In the genomic region with DNA sequence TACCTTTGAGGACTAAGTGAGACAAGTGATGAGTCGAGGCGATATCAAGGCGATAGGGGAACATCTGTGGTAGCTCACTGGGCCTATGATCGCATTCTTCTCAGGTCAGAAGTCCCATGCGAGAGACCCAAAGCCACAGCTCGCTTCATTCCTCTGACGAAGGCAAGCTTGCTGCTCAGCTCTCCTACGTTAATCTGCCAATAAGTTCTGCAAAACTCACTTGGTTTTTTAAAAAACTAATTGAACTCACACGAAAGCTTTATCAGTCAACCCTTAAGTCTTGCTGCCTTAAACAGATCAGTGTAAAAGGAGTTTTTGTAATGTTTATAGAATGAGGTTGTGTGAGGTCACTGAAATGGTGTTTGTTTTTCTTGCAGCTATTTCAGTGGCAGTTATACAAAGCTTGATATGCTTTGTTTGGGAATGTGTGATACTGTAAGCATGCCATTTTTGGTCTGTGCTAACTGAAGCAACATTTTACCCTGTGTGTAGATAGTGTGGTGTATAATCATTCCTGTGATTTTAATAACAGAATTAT, we compare ENCODE assay signal across 10 cellular contexts.
DNase-seq lines count a peak whose midpoint lies in the region; ATAC-seq, FAIRE-seq and TF ChIP-seq lines count a peak whose summit lies in the region.
"Had no signal": no experiment of that assay in that cellular context is flagged by ENCODE, and none has a peak within 500 bp of the region (broad histone marks: within the 10 kb centered on the region; RNA-seq: fewer than 3 reads in every experiment).

No MANE protein-coding gene starts in this region.

- peak overlapping the region; percentile 11 for H3K4me3 ChIP-seq in astrocyte (ENCODE audit: insufficient read depth, low read depth, low read length)
- H3K4me3 ChIP-seq in hepatocyte: no peak overlapping the region
- H3K4me3 ChIP-seq in skeletal muscle satellite cell (ENCODE audit: low read length): no peak overlapping the region

- no peak overlapping the region; the same call in 1 of the 2 replicates for H3K27ac Mint-ChIP-seq in HFFc6
- H3K27ac Mint-ChIP-seq in astrocyte (ENCODE audit: unreplicated experiment): peak overlapping the region; percentile 93
- H3K27ac Mint-ChIP-seq: activated naive CD8-positive, alpha-beta T cell; memory B cell had no signal

- H2AFZ ChIP-seq in astrocyte (ENCODE audit: low read depth, low read length) (no peak overlapping the region), hepatocyte (no peak overlapping the region)

- peak; percentile 55 for FAIRE-seq in astrocyte (lab: Jason Lieb, UNC)

- H3K9me3 Mint-ChIP-seq in HFFc6: no peaks in the 10 kb centered on the region
- H3K9me3 Mint-ChIP-seq in astrocyte (ENCODE audit: unreplicated experiment): no peaks in the 10 kb centered on the region
- H3K9me3 Mint-ChIP-seq: memory B cell had no signal

- H3K27me3 ChIP-seq in astrocyte (ENCODE audit: insufficient read depth, low read length) (no peaks in the 10 kb centered on the region), hepatocyte (no peaks in the 10 kb centered on the region), skeletal muscle satellite cell (ENCODE audit: control insufficient read depth, insufficient read depth, low read length) (no peaks in the 10 kb centered on the region)

- H3K4me2 ChIP-seq in astrocyte (ENCODE audit: low read length): peak overlapping the region; percentile 53
- H3K4me2 ChIP-seq in hepatocyte: peak overlapping the region; percentile 18
- peak overlapping the region; percentile 37 for H3K4me2 ChIP-seq in skeletal muscle satellite cell (ENCODE audit: low read length)

- H3K9ac ChIP-seq in astrocyte (ENCODE audit: low read length) (peak overlapping the region; percentile 68), skeletal muscle satellite cell (ENCODE audit: low read depth, low read length) (no peak overlapping the region)

- H3K79me2 ChIP-seq in astrocyte (ENCODE audit: insufficient read depth, low read length): peaks cover 54% of the 10 kb centered on the region
- H3K79me2 ChIP-seq in hepatocyte: no peaks in the 10 kb centered on the region

- no peak overlapping the region for H3K4me3 Mint-ChIP-seq in HFFc6
- H3K4me3 Mint-ChIP-seq in astrocyte (ENCODE audit: unreplicated experiment): peak overlapping the region; percentile 28
- H3K4me3 Mint-ChIP-seq: activated naive CD8-positive, alpha-beta T cell; memory B cell had no signal

- H3K9me2 ChIP-seq in hepatocyte (replicated peaks; ENCODE audit: insufficient read depth): no peaks in the 10 kb centered on the region

- WGBS in hepatocyte (ENCODE audit: low lambda C conversion rate, missing lambda C conversion rate): 47% methylated on average over 9 of the region's 9 CpGs

- H3K27me3 Mint-ChIP-seq in HFFc6 (ENCODE audit: insufficient read depth): peaks cover 4% of the 10 kb centered on the region
- H3K27me3 Mint-ChIP-seq in astrocyte (ENCODE audit: low read depth, unreplicated experiment): no peaks in the 10 kb centered on the region
- H3K27me3 Mint-ChIP-seq: activated naive CD8-positive, alpha-beta T cell had no signal

- ATAC-seq in GM21528 (IDR thresholded peaks at IDR 0.05; ENCODE audit: low FRiP score, unreplicated experiment): no peak

- peak overlapping the region; percentile 87 for H3K27ac ChIP-seq in astrocyte (ENCODE audit: low read depth, low read length)
- H3K27ac ChIP-seq in hepatocyte: no peak overlapping the region

- DNase-seq in HFFc6 (peak; percentile 39), astrocyte (ENCODE audit: low read depth) (peak; percentile 98), hepatocyte (ENCODE audit: low spot score) (no peak), DMS79 (lab: John Stamatoyannopoulos, UW) (no peak), putamen (ENCODE audit: low spot score) (no peak)
- DNase-seq: activated CD4-positive, alpha-beta T cell treated with anti-CD3 and anti-CD28 coated beads, Interleukin-2, amount 50 U/mL, for 48 hours had no signal

- no peak for TF ChIP-seq CTCF in HFFc6 (IDR thresholded peaks at IDR 0.05)
- no peak for TF ChIP-seq CTCF in astrocyte (IDR thresholded peaks at IDR 0.05; ENCODE audit: insufficient read depth, low read depth, low read length)
- no peak for TF ChIP-seq CTCF in hepatocyte (IDR thresholded peaks at IDR 0.05; ENCODE audit: poor library complexity)

- H3K36me3 ChIP-seq in astrocyte (ENCODE audit: insufficient read depth, low read length) (no peaks in the 10 kb centered on the region), hepatocyte (replicated peaks; ENCODE audit: insufficient read depth, low read depth) (no peaks in the 10 kb centered on the region), skeletal muscle satellite cell (ENCODE audit: insufficient read depth, low read length) (no peaks in the 10 kb centered on the region)

- H3K36me3 Mint-ChIP-seq in HFFc6 (ENCODE audit: low read depth) (no peaks in the 10 kb centered on the region), astrocyte (ENCODE audit: low read depth, unreplicated experiment) (no peaks in the 10 kb centered on the region)
- H3K36me3 Mint-ChIP-seq: activated naive CD8-positive, alpha-beta T cell; memory B cell had no signal

- H3K9me3 ChIP-seq in astrocyte (ENCODE audit: insufficient read depth, low read depth, low read length): no peaks in the 10 kb centered on the region
- no peaks in the 10 kb centered on the region for H3K9me3 ChIP-seq in hepatocyte (ENCODE audit: low read depth)
- no peaks in the 10 kb centered on the region for H3K9me3 ChIP-seq in skeletal muscle satellite cell (replicated peaks; ENCODE audit: low read length)

- no peaks in the 10 kb centered on the region for H4K20me1 ChIP-seq in astrocyte (ENCODE audit: insufficient read depth, low read length)
- no peaks in the 10 kb centered on the region for H4K20me1 ChIP-seq in hepatocyte (ENCODE audit: insufficient read depth, poor library complexity, severe bottlenecking)

- H3K4me1 ChIP-seq in astrocyte (ENCODE audit: insufficient read depth, low read length): peaks cover 35% of the 10 kb centered on the region
- peaks cover 28% of the 10 kb centered on the region for H3K4me1 ChIP-seq in hepatocyte (ENCODE audit: insufficient read depth)
- H3K4me1 ChIP-seq in skeletal muscle satellite cell (ENCODE audit: control insufficient read depth, insufficient read depth, low read length): peaks cover 42% of the 10 kb centered on the region

- peaks cover 35% of the 10 kb centered on the region for H3K4me1 Mint-ChIP-seq in HFFc6 (ENCODE audit: low read depth)
- peaks cover 58% of the 10 kb centered on the region for H3K4me1 Mint-ChIP-seq in astrocyte (ENCODE audit: low read depth, unreplicated experiment)
- H3K4me1 Mint-ChIP-seq: memory B cell had no signal

Comparison
In these comparisons a context has a peak if more than half of its experiments do, and no peak if none do; other contexts are left out.
1. DNase-seq: peak in HFFc6 (single experiment) and astrocyte (single experiment); none in hepatocyte (single experiment), DMS79 (single experiment) and putamen (single experiment).
2. Peak in every context shown above with its lines, with median percentiles within 50 percentile points of each other: H3K4me2 ChIP-seq.